In the genomic region with DNA sequence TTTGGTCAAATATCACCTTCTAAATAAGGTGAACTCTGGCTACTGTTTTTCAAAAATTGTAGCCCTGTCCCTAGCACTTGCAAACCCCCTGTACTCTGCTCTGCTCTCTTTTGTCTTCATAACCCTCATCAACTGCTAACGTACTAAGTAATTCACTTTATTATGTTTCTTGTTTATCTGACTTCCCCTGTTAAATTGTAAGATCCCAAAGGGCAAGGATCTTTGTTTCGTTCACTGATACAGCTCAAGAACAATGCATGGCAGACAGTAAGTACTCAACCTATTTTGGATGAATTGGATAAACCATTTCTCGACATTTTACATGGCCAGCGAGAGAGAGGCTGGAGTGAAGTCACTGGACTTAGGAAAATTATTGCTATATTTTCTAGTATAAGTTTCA, we compare ENCODE assay signal across 24 cellular contexts.
"Had no signal": no experiment of that assay in that cellular context is flagged by ENCODE, and none has a peak within 500 bp of the region (broad histone marks: within the 10 kb centered on the region; RNA-seq: fewer than 3 reads in every experiment).

No MANE protein-coding gene starts in this region.

- H3K36me3 Mint-ChIP-seq: activated naive CD4-positive, alpha-beta T cell treated with anti-CD3 and anti-CD28 coated beads, Interleukin-2, amount 50 U/mL, for 24 hours; naive thymus-derived CD4-positive, alpha-beta T cell had no signal

- H3K9me3 Mint-ChIP-seq: activated naive CD4-positive, alpha-beta T cell treated with anti-CD3 and anti-CD28 coated beads, Interleukin-2, amount 50 U/mL, for 24 hours; activated T-helper 1 cell treated with anti-CD3 and anti-CD28 coated beads, Interleukin-12 subunit alpha, Interleukin-12 subunit beta, Interleukin-2, Interleukin-4 antibody, amounts not matched to agents 30 ng/mL and 10 ng/mL and 1 ng/mL, durations not matched to agents 14 hours and 24 hours and 36 hours; brain; neural crest cell had no signal

- H3K4me1 Mint-ChIP-seq: activated naive CD4-positive, alpha-beta T cell treated with anti-CD3 and anti-CD28 coated beads, Interleukin-2, amount 50 U/mL, for 24 hours; naive thymus-derived CD4-positive, alpha-beta T cell; neural crest cell had no signal

- H3K27ac Mint-ChIP-seq: activated CD8-positive, alpha-beta T cell treated with anti-CD3 and anti-CD28 coated beads, Interleukin-2, amount 10 ng/mL, durations not matched to agents 7 days and 5 days; activated naive CD4-positive, alpha-beta T cell treated with anti-CD3 and anti-CD28 coated beads, Interleukin-2, amount 50 U/mL, for 24 hours; activated T-helper 1 cell treated with anti-CD3 and anti-CD28 coated beads, Interleukin-12 subunit alpha, Interleukin-12 subunit beta, Interleukin-2, Interleukin-4 antibody, amounts not matched to agents 30 ng/mL and 10 ng/mL and 1 ng/mL, durations not matched to agents 14 hours and 24 hours and 36 hours; naive thymus-derived CD4-positive, alpha-beta T cell had no signal

- H3K4me3 Mint-ChIP-seq: activated CD8-positive, alpha-beta T cell treated with anti-CD3 and anti-CD28 coated beads, Interleukin-2, amount 10 ng/mL, durations not matched to agents 7 days and 5 days; activated naive CD4-positive, alpha-beta T cell treated with anti-CD3 and anti-CD28 coated beads, Interleukin-2, amount 50 U/mL, for 24 hours; activated T-helper 1 cell treated with anti-CD3 and anti-CD28 coated beads, Interleukin-12 subunit alpha, Interleukin-12 subunit beta, Interleukin-2, Interleukin-4 antibody, amounts not matched to agents 30 ng/mL and 10 ng/mL and 1 ng/mL, durations not matched to agents 14 hours and 24 hours and 36 hours; brain; naive thymus-derived CD4-positive, alpha-beta T cell; neural crest cell had no signal

- H3K4me1 ChIP-seq: tibial nerve had no signal

- H3K27me3 Mint-ChIP-seq: brain had no signal

- H3K27ac ChIP-seq: vagina had no signal

- FAIRE-seq: frontal cortex, TTC549 had no signal

- ATAC-seq: activated CD8-positive, alpha-beta T cell treated with anti-CD3 and anti-CD28 coated beads, Interleukin-2, amount 10 ng/mL, durations not matched to agents 7 days and 5 days; left colon; naive thymus-derived CD4-positive, alpha-beta T cell; stimulated activated naive CD8-positive, alpha-beta T cell treated with anti-CD3 and anti-CD28 coated beads, Interleukin-15, Interleukin-2, amounts not matched to agents 100 U/mL and 50 U/mL, for 24 hours had no signal

- H3K9me3 ChIP-seq: tibial nerve, vagina had no signal

- DNase-seq: activated CD4-positive, alpha-beta T cell treated with anti-CD3 and anti-CD28 coated beads for 1 hour; activated CD4-positive, alpha-beta T cell treated with anti-CD3 and anti-CD28 coated beads, Interleukin-2, amount 50 U/mL, for 1 hour; activated CD8-positive, alpha-beta T cell treated with anti-CD3 and anti-CD28 coated beads, Interleukin-2, amount 10 ng/mL, durations not matched to agents 7 days and 5 days; activated gamma-delta T cell; aorta; caudate nucleus; effector CD8-positive, alpha-beta T cell; head of caudate nucleus; islet precursor cell; left colon; naive thymus-derived CD4-positive, alpha-beta T cell; occipital lobe; stimulated activated CD4-positive, alpha-beta T cell treated with anti-CD3 and anti-CD28 coated beads, Interleukin-12 subunit alpha, Interleukin-12 subunit beta, amount 100 ng/mL, for 4 hours; stimulated activated CD4-positive, alpha-beta T cell treated with anti-CD3 and anti-CD28 coated beads, Interleukin-4, amount 100 ng/mL, for 4 hours; stimulated activated naive CD8-positive, alpha-beta T cell treated with anti-CD3 and anti-CD28 coated beads, Interleukin-15, Interleukin-2, amounts not matched to agents 100 U/mL and 50 U/mL, for 24 hours; T-helper 1 cell had no signal

- H3K36me3 ChIP-seq: vagina had no signal

- H3K4me3 ChIP-seq: tibial nerve, vagina had no signal

- H3K27me3 ChIP-seq: tibial nerve, vagina had no signal
